Comparison of ENCODE assay signal across 9 cellular contexts in genomic region chr13:114134111-114134943, GRCh38. TPM values are rescaled to one million over a fixed set of nuclear protein-coding genes. Genes with fewer than 3 reads are reported as not detected.
DNase-seq lines count a peak whose midpoint lies in the region; ATAC-seq and TF ChIP-seq lines count a peak whose summit lies in the region.
"Had no signal": no experiment of that assay in that cellular context is flagged by ENCODE, and none has a peak within 500 bp of the region (broad histone marks: within the 10 kb centered on the region; RNA-seq: fewer than 3 reads in every experiment).

No MANE protein-coding gene starts in this region.

- H3K36me3 Mint-ChIP-seq in CD8-positive, alpha-beta T cell = peaks cover 20% of the 10 kb centered on the region
- no peaks in the 10 kb centered on the region for H3K36me3 Mint-ChIP-seq in activated naive CD8-positive, alpha-beta T cell
- H3K36me3 Mint-ChIP-seq in natural killer cell = peaks cover 11% of the 10 kb centered on the region

- peaks cover 38% of the 10 kb centered on the region for H3K4me1 Mint-ChIP-seq in CD8-positive, alpha-beta T cell (ENCODE audit: low read depth)
- peaks cover 30% of the 10 kb centered on the region for H3K4me1 Mint-ChIP-seq in activated naive CD8-positive, alpha-beta T cell (ENCODE audit: low read depth)
- peaks cover 36 to 48% of the 10 kb centered on the region in 2 donors for H3K4me1 Mint-ChIP-seq in natural killer cell

- no peaks in the 10 kb centered on the region for H3K9me3 ChIP-seq in CD8-positive, alpha-beta T cell (ENCODE audit: low read length)

- peak in 1 of 7 experiments; percentile 55 for DNase-seq in CD8-positive, alpha-beta T cell
- DNase-seq in H7 (peak; percentile 72), natural killer cell (no peak), foreskin keratinocyte (no peak)
- DNase-seq in NK-92 treated with Interleukin-12 subunit alpha and Interleukin-12 subunit beta, amount 100 ng/mL, for 24 hours (lab: John Stamatoyannopoulos, UW) = no peak
- DNase-seq: anterior cingulate cortex had no signal

- peak; percentile 14 for ATAC-seq in CD8-positive, alpha-beta T cell
- ATAC-seq in natural killer cell (peak in 1 of 3 donors; percentile 41), GM18517 (IDR thresholded peaks at IDR 0.05; ENCODE audit: unreplicated experiment) (no peak), HG03571 (IDR thresholded peaks at IDR 0.05; ENCODE audit: unreplicated experiment) (no peak), foreskin keratinocyte (no peak)

- intact Hi-C loops in CD8-positive, alpha-beta T cell (cut with DNase I, micrococcal nuclease) = no loop called here
- intact Hi-C loops in natural killer cell (cut with micrococcal nuclease) = no loop called here

- POLR2A ChIA-PET in CD8-positive, alpha-beta T cell (lab: Charles Lee) = interaction anchor here (2.2 kb wide), 1 partner anchor 14 kb away, joined by 9 read pairs; no protein-coding TSS in a partner anchor

- TF ChIP-seq CTCF in CD8-positive, alpha-beta T cell (IDR thresholded peaks at IDR 0.05) = no peak
- TF ChIP-seq CTCF in natural killer cell (IDR thresholded peaks at IDR 0.05) = no peak
- TF ChIP-seq CTCF in foreskin keratinocyte (conservative IDR thresholded peaks at IDR 0.05) = no peak

- H3K4me1 ChIP-seq in CD8-positive, alpha-beta T cell (ENCODE audit: insufficient read depth, low read length) = peaks cover 27% of the 10 kb centered on the region
- H3K4me1 ChIP-seq in foreskin keratinocyte = peaks cover 4% of the 10 kb centered on the region

- no peak overlapping the region for H3K4me3 ChIP-seq in CD8-positive, alpha-beta T cell (ENCODE audit: low read depth, low read length)
- no peak overlapping the region for H3K4me3 ChIP-seq in H7 (ENCODE audit: insufficient read depth, low read depth, low read length)

- no peak overlapping the region for H3K27ac ChIP-seq in CD8-positive, alpha-beta T cell (ENCODE audit: low read depth, low read length)
- no peak overlapping the region for H3K27ac ChIP-seq in foreskin keratinocyte

- H3K27me3 Mint-ChIP-seq in CD8-positive, alpha-beta T cell (ENCODE audit: low read depth) = no peaks in the 10 kb centered on the region
- H3K27me3 Mint-ChIP-seq in activated naive CD8-positive, alpha-beta T cell = no peaks in the 10 kb centered on the region
- H3K27me3 Mint-ChIP-seq in natural killer cell (ENCODE audit: low read depth in 2 of 2) = no peaks in the 10 kb centered on the region

- H3K4me3 Mint-ChIP-seq in CD8-positive, alpha-beta T cell = peak overlapping the region; percentile 77
- peak overlapping the region; percentile 72 for H3K4me3 Mint-ChIP-seq in activated naive CD8-positive, alpha-beta T cell
- H3K4me3 Mint-ChIP-seq in natural killer cell = peak overlapping the region; percentile 62

- H3K36me3 ChIP-seq in CD8-positive, alpha-beta T cell (ENCODE audit: insufficient read depth, low read length) = no peaks in the 10 kb centered on the region
- H3K36me3 ChIP-seq in H7 (replicated peaks; ENCODE audit: control insufficient read depth, insufficient read depth, low read length) = no peaks in the 10 kb centered on the region

- H3K27ac Mint-ChIP-seq in CD8-positive, alpha-beta T cell = peak overlapping the region; percentile 63
- H3K27ac Mint-ChIP-seq in activated naive CD8-positive, alpha-beta T cell = peak overlapping the region; percentile 86
- H3K27ac Mint-ChIP-seq in natural killer cell = peak overlapping the region; percentile 19 to 50

- CTCF ChIA-PET in CD8-positive, alpha-beta T cell (lab: Charles Lee) = interaction anchor here (1.7 to 2.0 kb wide), 2 partner anchors 10 to 14 kb away, joined by 5 read pairs; no protein-coding TSS in a partner anchor

- no peaks in the 10 kb centered on the region for H3K9me3 Mint-ChIP-seq in CD8-positive, alpha-beta T cell
- H3K9me3 Mint-ChIP-seq in activated naive CD8-positive, alpha-beta T cell (ENCODE audit: low read depth) = no peaks in the 10 kb centered on the region
- H3K9me3 Mint-ChIP-seq in natural killer cell = no peaks in the 10 kb centered on the region

- no peaks in the 10 kb centered on the region for H3K27me3 ChIP-seq in CD8-positive, alpha-beta T cell (ENCODE audit: insufficient read depth, low read length)
- peaks cover 3% of the 10 kb centered on the region for H3K27me3 ChIP-seq in H7 (ENCODE audit: control insufficient read depth, insufficient read depth, low read length)
- H3K27me3 ChIP-seq in foreskin keratinocyte = no peaks in the 10 kb centered on the region

RNA-seq across cellular contexts. Expression of gene RASA3, which starts 1.9 kb away (rescaled TPM):
- total RNA-seq in CD8-positive, alpha-beta T cell = 100 to 1,000 TPM; 144 TPM
- total RNA-seq in H7 (2014; rRNA removed; shearing (Covaris generic)) = 15.3 and 16.5 TPM in 2 replicates
- total RNA-seq in natural killer cell (100 to 1,000 TPM; 252 to 277 (median 274) TPM), foreskin keratinocyte (7.7 and 9.2 TPM in 2 replicates)
- 4.1 and 4.8 TPM in 2 replicates for polyA plus RNA-seq in foreskin keratinocyte

RNA-seq across cellular contexts. Expression of gene CFAP97D2, which starts 44.7 kb away (rescaled TPM):
- 1 to 10 TPM; 3.8 to 4.1 TPM for total RNA-seq in CD8-positive, alpha-beta T cell
- not detected in 2 replicates for total RNA-seq in H7 (2014; rRNA removed; shearing (Covaris generic))
- 1 to 10 TPM in 1 of 3 donors, under 1 TPM in 1, not detected in 1; 0.45 to 7.7 TPM for total RNA-seq in natural killer cell
- not detected in 2 replicates for total RNA-seq in foreskin keratinocyte
- polyA plus RNA-seq in foreskin keratinocyte = not detected in 2 replicates

Comparison
In these comparisons a context has a peak if more than half of its experiments do, and no peak if none do; other contexts are left out.
1. H3K27ac Mint-ChIP-seq: peak in every context shown above with its lines; median percentile 86 in activated naive CD8-positive, alpha-beta T cell; 63 in CD8-positive, alpha-beta T cell; 34 in natural killer cell.